In genomic region chr15:99132122-99132521, GRCh38 we compare ENCODE assay signal across 26 cellular contexts.
"Had no signal": no experiment of that assay in that cellular context is flagged by ENCODE, and none has a peak within 500 bp of the region (broad histone marks: within the 10 kb centered on the region; RNA-seq: fewer than 3 reads in every experiment).

No MANE protein-coding gene starts in this region.

- H3K9me3 Mint-ChIP-seq: activated B cell treated with CpG ODN at 0.5 μM for 24 hours; activated T-cell treated with anti-CD3 and anti-CD28 coated beads, Interleukin-2, amount 50 U/mL, for 24 hours; activated T-helper 17 cell treated with anti-CD3 and anti-CD28 coated beads, Interleukin-2, amount 50 U/mL, for 72 hours; natural killer cell had no signal

- H3K27me3 ChIP-seq: ovary, testis, vagina had no signal

- H3K36me3 Mint-ChIP-seq: activated naive CD8-positive, alpha-beta T cell; natural killer cell had no signal

- H3K4me3 ChIP-seq: coronary artery, lower lobe of right lung, ovary, prostate gland, skin epidermis, testis, vagina had no signal

- H3K27ac ChIP-seq: coronary artery, lower lobe of right lung, ovary, prostate gland, skin epidermis, testis, vagina had no signal

- DNase-seq: activated B cell treated with CpG ODN at 0.5 μM for 24 hours; activated CD4-positive, alpha-beta T cell treated with anti-CD3 and anti-CD28 coated beads for 36 hours; activated CD4-positive, alpha-beta T cell treated with anti-CD3 and anti-CD28 coated beads, Interleukin-2, amount 50 U/mL, for 4 hours; activated CD8-positive, alpha-beta memory T cell treated with anti-CD3 and anti-CD28 coated beads for 24 hours; activated CD8-positive, alpha-beta memory T cell treated with anti-CD3 and anti-CD28 coated beads, Interleukin-2, amount 50 U/mL, for 4 hours; activated T-cell treated with anti-CD3 and anti-CD28 coated beads, Interleukin-2, amount 50 U/mL, for 24 hours; cerebellar nuclear complex; erythroblast; foreskin melanocyte; hypothalamus; left cardiac atrium; natural killer cell; ovary; right cardiac atrium; stimulated activated CD4-positive, alpha-beta T cell treated with anti-CD3 and anti-CD28 coated beads, Interleukin-1b, Interleukin-23, amount 100 ng/mL, for 48 hours; SW 1271; T-helper 17 cell; testis had no signal

- H3K27me3 Mint-ChIP-seq: activated B cell treated with CpG ODN at 0.5 μM for 24 hours; activated CD4-positive, alpha-beta T cell treated with anti-CD3 and anti-CD28 coated beads for 36 hours; activated naive CD8-positive, alpha-beta T cell; activated T-cell treated with anti-CD3 and anti-CD28 coated beads, Interleukin-2, amount 50 U/mL, for 24 hours; activated T-helper 17 cell treated with anti-CD3 and anti-CD28 coated beads, Interleukin-2, amount 50 U/mL, for 72 hours; type B pancreatic cell had no signal

- ATAC-seq: activated CD4-positive, alpha-beta T cell treated with anti-CD3 and anti-CD28 coated beads for 36 hours; activated T-helper 17 cell treated with anti-CD3 and anti-CD28 coated beads, Interleukin-2, amount 50 U/mL, for 72 hours; natural killer cell; T-helper 17 cell had no signal

- H3K4me3 Mint-ChIP-seq: activated B cell treated with CpG ODN at 0.5 μM for 24 hours; activated CD4-positive, alpha-beta T cell treated with anti-CD3 and anti-CD28 coated beads for 36 hours; activated naive CD8-positive, alpha-beta T cell; activated T-cell treated with anti-CD3 and anti-CD28 coated beads, Interleukin-2, amount 50 U/mL, for 24 hours; activated T-helper 17 cell treated with anti-CD3 and anti-CD28 coated beads, Interleukin-2, amount 50 U/mL, for 72 hours; natural killer cell; T-helper 17 cell; type B pancreatic cell had no signal

- H3K36me3 ChIP-seq: ovary, prostate gland had no signal

- H3K4me1 Mint-ChIP-seq: activated CD4-positive, alpha-beta T cell treated with anti-CD3 and anti-CD28 coated beads for 36 hours; activated T-helper 17 cell treated with anti-CD3 and anti-CD28 coated beads, Interleukin-2, amount 50 U/mL, for 72 hours; natural killer cell had no signal

- H3K27ac Mint-ChIP-seq: activated B cell treated with CpG ODN at 0.5 μM for 24 hours; activated CD4-positive, alpha-beta T cell treated with anti-CD3 and anti-CD28 coated beads for 36 hours; activated naive CD8-positive, alpha-beta T cell; activated T-cell treated with anti-CD3 and anti-CD28 coated beads, Interleukin-2, amount 50 U/mL, for 24 hours; activated T-helper 17 cell treated with anti-CD3 and anti-CD28 coated beads, Interleukin-2, amount 50 U/mL, for 72 hours; natural killer cell; T-helper 17 cell; type B pancreatic cell had no signal

- H3K4me1 ChIP-seq: lower lobe of right lung, prostate gland, testis, vagina had no signal

- H3K9me3 ChIP-seq: lower lobe of right lung, ovary, prostate gland, testis, vagina had no signal
